In genomic region chr9:68702493-68702892, GRCh38 we compare ENCODE assay signal across 16 cellular contexts.
"Had no signal": no experiment of that assay in that cellular context is flagged by ENCODE, and none has a peak within 500 bp of the region (broad histone marks: within the 10 kb centered on the region; RNA-seq: fewer than 3 reads in every experiment).

No MANE protein-coding gene starts in this region.

- H3K9me3 ChIP-seq: body of pancreas, uterus had no signal

- H3K27ac Mint-ChIP-seq: activated CD8-positive, alpha-beta T cell treated with anti-CD3 and anti-CD28 coated beads for 36 hours; activated naive CD4-positive, alpha-beta T cell treated with anti-CD3 and anti-CD28 coated beads, Interleukin-2, amount 50 U/mL, for 24 hours; stimulated activated memory B cell treated with anti-CD40 and anti-IgM and Interleukin-4, amounts not matched to agents 10 μg/mL and 1 μg/mL and 100 μg/mL, for 72 hours; T-helper 1 cell treated with Interleukin-12 subunit alpha and Interleukin-12 subunit beta and Interleukin-4 antibody, amounts not matched to agents 30 μg/mL and 1 μg/mL, for 36 hours; WTC11 had no signal

- H3K36me3 Mint-ChIP-seq: activated naive CD4-positive, alpha-beta T cell treated with anti-CD3 and anti-CD28 coated beads, Interleukin-2, amount 50 U/mL, for 24 hours; stimulated activated memory B cell treated with anti-CD40 and anti-IgM and Interleukin-4, amounts not matched to agents 10 μg/mL and 1 μg/mL and 100 μg/mL, for 72 hours; WTC11 had no signal

- ATAC-seq: activated CD8-positive, alpha-beta T cell treated with anti-CD3 and anti-CD28 coated beads for 36 hours; body of pancreas; left colon; stimulated activated memory B cell treated with anti-CD40 and anti-IgM and Interleukin-4, amounts not matched to agents 10 μg/mL and 1 μg/mL and 100 μg/mL, for 72 hours; WTC11 had no signal

- H3K9me3 Mint-ChIP-seq: activated CD8-positive, alpha-beta T cell treated with anti-CD3 and anti-CD28 coated beads for 36 hours; activated naive CD4-positive, alpha-beta T cell treated with anti-CD3 and anti-CD28 coated beads, Interleukin-2, amount 50 U/mL, for 24 hours; stimulated activated memory B cell treated with anti-CD40 and anti-IgM and Interleukin-4, amounts not matched to agents 10 μg/mL and 1 μg/mL and 100 μg/mL, for 72 hours; T-helper 1 cell treated with Interleukin-12 subunit alpha and Interleukin-12 subunit beta and Interleukin-4 antibody, amounts not matched to agents 30 μg/mL and 1 μg/mL, for 36 hours; WTC11 had no signal

- H3K4me1 ChIP-seq: uterus had no signal

- DNase-seq: activated CD4-positive, alpha-beta T cell treated with anti-CD3 and anti-CD28 coated beads for 48 hours; activated CD8-positive, alpha-beta T cell treated with anti-CD3 and anti-CD28 coated beads for 36 hours; activated effector memory CD4-positive, alpha-beta T cell treated with anti-CD3 and anti-CD28 coated beads, Interleukin-2, amount 50 U/mL, for 16 hours; activated T-cell treated with anti-CD3 and anti-CD28 coated beads, Interleukin-2, amount 50 U/mL, for 48 hours; amniotic stem cell; body of pancreas; cortex of kidney; effector CD4-positive, alpha-beta T cell; foreskin melanocyte; left colon; uterus had no signal

- H3K4me3 ChIP-seq: body of pancreas, lung, uterus had no signal

- H3K27ac ChIP-seq: body of pancreas, uterus had no signal

- H3K27me3 ChIP-seq: body of pancreas had no signal

- H3K4me3 Mint-ChIP-seq: activated CD8-positive, alpha-beta T cell treated with anti-CD3 and anti-CD28 coated beads for 36 hours; activated naive CD4-positive, alpha-beta T cell treated with anti-CD3 and anti-CD28 coated beads, Interleukin-2, amount 50 U/mL, for 24 hours; stimulated activated memory B cell treated with anti-CD40 and anti-IgM and Interleukin-4, amounts not matched to agents 10 μg/mL and 1 μg/mL and 100 μg/mL, for 72 hours; T-helper 1 cell treated with Interleukin-12 subunit alpha and Interleukin-12 subunit beta and Interleukin-4 antibody, amounts not matched to agents 30 μg/mL and 1 μg/mL, for 36 hours; WTC11 had no signal

- H3K36me3 ChIP-seq: uterus had no signal
